8 cellular contexts compared by ENCODE assay signal in the genomic region with DNA sequence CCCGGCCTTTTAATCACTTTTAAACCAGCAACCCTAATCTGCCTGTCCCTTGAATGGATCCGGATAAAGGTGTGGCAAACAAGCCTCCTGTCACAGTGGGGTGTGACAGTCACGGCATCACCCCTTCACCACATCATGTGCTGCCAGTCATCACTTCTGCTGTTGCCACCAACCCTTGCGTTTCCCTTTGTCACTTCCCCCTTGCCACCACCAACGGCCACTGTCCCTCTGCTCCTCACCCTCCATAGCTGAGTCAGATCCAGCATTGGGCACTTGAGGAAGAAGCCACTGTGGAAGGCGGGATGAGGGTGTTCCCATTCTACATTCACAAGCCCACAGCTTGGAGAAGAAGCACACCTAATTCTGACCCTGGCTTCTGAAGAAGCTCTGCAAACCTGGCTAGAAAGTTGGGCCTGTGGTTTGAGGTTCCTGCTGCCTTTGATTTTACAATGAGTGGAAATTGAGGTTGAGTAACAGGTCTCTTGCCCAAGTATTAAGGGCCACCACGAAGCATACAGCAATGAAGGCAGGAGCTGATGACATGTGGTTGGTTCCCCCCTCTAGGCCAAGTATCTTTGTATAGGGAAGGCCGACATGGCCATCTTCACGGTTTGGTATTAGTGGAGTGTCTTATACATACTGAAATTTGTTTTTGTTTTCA. TPM values are rescaled to one million over a fixed set of nuclear protein-coding genes. Genes with fewer than 3 reads are reported as not detected.
A peak's percentile ranks its signal among the peaks of the same experiment; 100 is the strongest.
DNase-seq lines count a peak whose midpoint lies in the region; ATAC-seq and TF ChIP-seq lines count a peak whose summit lies in the region.

No MANE protein-coding gene starts in this region.

- H3K36me3 ChIP-seq in left ventricle myocardium inferior: no peaks in the 10 kb centered on the region

- peaks cover 28% of the 10 kb centered on the region for H3K4me1 ChIP-seq in left ventricle myocardium inferior

- ATAC-seq in HG03460 (IDR thresholded peaks at IDR 0.05; ENCODE audit: unreplicated experiment): peak; percentile 61

- H3K27ac ChIP-seq in left ventricle myocardium inferior (replicated peaks): no peak overlapping the region

- intact Hi-C loops in left ventricle myocardium inferior (cut with micrococcal nuclease): no loop called here

- peak; percentile 60 to 69 for DNase-seq in activated CD4-positive, alpha-beta T cell treated with anti-CD3 and anti-CD28 coated beads, Interleukin-2, amount 50 U/mL, for 48 hours
- DNase-seq in left ventricle myocardium inferior (peak; percentile 33), NCI-H128 (lab: John Stamatoyannopoulos, UW; ENCODE audit: unreplicated experiment) (no peak), dedifferentiated amniotic fluid mesenchymal stem cell (ENCODE audit: extremely low spot score) (no peak), NCI-H1092 (lab: John Stamatoyannopoulos, UW) (no peak), 8988T (no peak)
- peak; percentile 18 for DNase-seq in stimulated activated CD8-positive, alpha-beta memory T cell treated with anti-CD3 and anti-CD28 coated beads, Interleukin-7, amount 100 ng/mL, for 24 hours (ENCODE audit: low read depth)

- no peaks in the 10 kb centered on the region for H3K9me3 ChIP-seq in left ventricle myocardium inferior (replicated peaks)

- no peak for TF ChIP-seq CTCF in left ventricle myocardium inferior (IDR thresholded peaks at IDR 0.05; ENCODE audit: borderline replicate concordance)

- no peak overlapping the region for H3K4me3 ChIP-seq in left ventricle myocardium inferior

- H3K27me3 ChIP-seq in left ventricle myocardium inferior (ENCODE audit: low read depth): no peaks in the 10 kb centered on the region

RNA-seq across cellular contexts. Expression of a gene that starts 22.9 kb away (rescaled TPM):
- total RNA-seq in left ventricle myocardium inferior: 56.3 TPM

Comparison
In these comparisons a context has a peak if more than half of its experiments do, and no peak if none do; other contexts are left out.
1. DNase-seq: peak in activated CD4-positive, alpha-beta T cell treated with anti-CD3 and anti-CD28 coated beads, Interleukin-2, amount 50 U/mL, for 48 hours (2 of 2), left ventricle myocardium inferior (single experiment) and stimulated activated CD8-positive, alpha-beta memory T cell treated with anti-CD3 and anti-CD28 coated beads, Interleukin-7, amount 100 ng/mL, for 24 hours (single experiment); none in NCI-H128 (single experiment), dedifferentiated amniotic fluid mesenchymal stem cell (single experiment), NCI-H1092 (single experiment) and 8988T (single experiment).